ENCODE assay signal across 27 cellular contexts in the genomic region with DNA sequence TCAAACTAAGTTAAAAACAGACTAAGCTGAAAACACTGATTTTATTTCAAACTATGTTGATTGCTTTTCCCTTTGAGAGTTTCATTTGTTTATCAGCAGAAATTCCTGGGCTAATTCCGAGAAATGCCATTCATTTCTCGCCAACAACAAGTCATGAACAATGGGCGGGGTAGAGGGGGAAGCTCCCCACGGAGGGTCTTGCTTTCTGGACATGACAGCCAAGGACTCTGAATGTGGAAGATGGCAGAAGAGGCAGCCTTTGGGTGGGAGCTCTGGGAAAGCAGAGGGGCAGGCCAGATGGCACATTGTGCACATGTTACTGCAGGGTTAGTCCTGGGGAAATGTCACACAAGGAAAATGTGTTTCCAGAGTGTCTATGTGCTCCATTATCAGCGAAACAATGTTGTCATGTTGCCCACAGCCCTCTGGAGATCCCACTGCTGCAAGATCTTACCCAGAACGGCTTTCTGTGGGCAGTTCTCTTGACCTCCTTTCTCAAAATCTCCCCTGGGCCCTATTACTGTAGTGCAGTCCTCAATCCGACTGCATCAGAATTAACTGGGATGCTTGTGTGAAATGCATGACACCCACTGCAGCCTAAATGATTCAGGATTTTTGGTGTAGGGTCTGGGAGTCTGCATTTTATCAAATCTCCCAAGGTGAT. TPM values are rescaled to one million over a fixed set of nuclear protein-coding genes. Genes with fewer than 3 reads are reported as not detected.
"Had no signal": no experiment of that assay in that cellular context is flagged by ENCODE, and none has a peak within 500 bp of the region (broad histone marks: within the 10 kb centered on the region; RNA-seq: fewer than 3 reads in every experiment).

No MANE protein-coding gene starts in this region.

- H3K9me3 Mint-ChIP-seq: activated naive CD8-positive, alpha-beta T cell treated with anti-CD3 and anti-CD28 coated beads, Interleukin-2, amount 10 ng/mL, durations not matched to agents 7 days and 5 days; WTC11 had no signal

- H3K36me3 Mint-ChIP-seq: activated naive CD8-positive, alpha-beta T cell treated with anti-CD3 and anti-CD28 coated beads, Interleukin-2, amount 10 ng/mL, durations not matched to agents 7 days and 5 days; WTC11 had no signal

- H3K4me3 Mint-ChIP-seq: activated CD8-positive, alpha-beta T cell treated with anti-CD3 and anti-CD28 coated beads, Interleukin-2, amount 10 ng/mL, durations not matched to agents 7 days and 5 days; activated naive CD8-positive, alpha-beta T cell treated with anti-CD3 and anti-CD28 coated beads, Interleukin-2, amount 10 ng/mL, durations not matched to agents 7 days and 5 days; T-helper 17 cell; WTC11 had no signal

- DNase-seq: activated CD4-positive, alpha-beta T cell treated with anti-CD3 and anti-CD28 coated beads for 48 hours; activated CD4-positive, alpha-beta T cell treated with anti-CD3 and anti-CD28 coated beads, Interleukin-2, amount 50 U/mL, for 4 hours; activated CD4-positive, CD25-positive, alpha-beta regulatory T cell treated with anti-CD3 and anti-CD28 coated beads, Interleukin-2, amount 50 U/mL, for 72 hours; activated CD8-positive, alpha-beta memory T cell treated with anti-CD3 and anti-CD28 coated beads, Interleukin-2, amount 50 U/mL, for 48 hours; activated CD8-positive, alpha-beta T cell treated with anti-CD3 and anti-CD28 coated beads, Interleukin-2, amount 10 ng/mL, durations not matched to agents 7 days and 5 days; activated naive CD4-positive, alpha-beta T cell treated with anti-CD3 and anti-CD28 coated beads, Interleukin-2, amount 50 U/mL, for 16 hours; activated naive CD8-positive, alpha-beta T cell treated with anti-CD3 and anti-CD28 coated beads, Interleukin-2, amount 10 ng/mL, durations not matched to agents 7 days and 5 days; activated T-cell treated with anti-CD3 and anti-CD28 coated beads, Interleukin-2, amount 50 U/mL, for 1 hour; aorta; brain microvascular endothelial cell; Kasumi-1; KBM-7; NCI-H1048; NCI-H1417 treated with DMSO at 0.1 percent for 48 hours; NCI-H1694; NCI-H2029; NCI-H2107; NCI-H2171 treated with DMSO at 0.1 percent for 48 hours; NCI-H226; NCI-H526; NCI-H774; SIG-M5; T-helper 17 cell; T-helper 9 cell had no signal

- H3K27me3 Mint-ChIP-seq: activated naive CD8-positive, alpha-beta T cell treated with anti-CD3 and anti-CD28 coated beads, Interleukin-2, amount 10 ng/mL, durations not matched to agents 7 days and 5 days; T-helper 17 cell had no signal

- H3K27ac ChIP-seq: brain microvascular endothelial cell, cardiac muscle cell had no signal

- H3K4me1 Mint-ChIP-seq: activated naive CD8-positive, alpha-beta T cell treated with anti-CD3 and anti-CD28 coated beads, Interleukin-2, amount 10 ng/mL, durations not matched to agents 7 days and 5 days; T-helper 17 cell had no signal

- H3K36me3 ChIP-seq: brain microvascular endothelial cell, cardiac muscle cell had no signal

- H3K4me3 ChIP-seq: cardiac muscle cell had no signal

- ATAC-seq: activated CD8-positive, alpha-beta T cell treated with anti-CD3 and anti-CD28 coated beads, Interleukin-2, amount 10 ng/mL, durations not matched to agents 7 days and 5 days; T-helper 17 cell; WTC11 had no signal

- H3K27ac Mint-ChIP-seq: activated CD8-positive, alpha-beta T cell treated with anti-CD3 and anti-CD28 coated beads, Interleukin-2, amount 10 ng/mL, durations not matched to agents 7 days and 5 days; activated naive CD8-positive, alpha-beta T cell treated with anti-CD3 and anti-CD28 coated beads, Interleukin-2, amount 10 ng/mL, durations not matched to agents 7 days and 5 days; T-helper 17 cell; WTC11 had no signal

- H3K27me3 ChIP-seq: brain microvascular endothelial cell had no signal

RNA-seq across cellular contexts. Expression of a gene that starts 45.0 kb away (rescaled TPM):
- total RNA-seq: activated CD8-positive, alpha-beta T cell treated with anti-CD3 and anti-CD28 coated beads, Interleukin-2, amount 10 ng/mL, durations not matched to agents 7 days and 5 days; activated naive CD8-positive, alpha-beta T cell treated with anti-CD3 and anti-CD28 coated beads, Interleukin-2, amount 10 ng/mL, durations not matched to agents 7 days and 5 days; OCI-LY7; T-helper 17 cell had no signal
